10 cellular contexts compared by ENCODE assay signal in the genomic region with DNA sequence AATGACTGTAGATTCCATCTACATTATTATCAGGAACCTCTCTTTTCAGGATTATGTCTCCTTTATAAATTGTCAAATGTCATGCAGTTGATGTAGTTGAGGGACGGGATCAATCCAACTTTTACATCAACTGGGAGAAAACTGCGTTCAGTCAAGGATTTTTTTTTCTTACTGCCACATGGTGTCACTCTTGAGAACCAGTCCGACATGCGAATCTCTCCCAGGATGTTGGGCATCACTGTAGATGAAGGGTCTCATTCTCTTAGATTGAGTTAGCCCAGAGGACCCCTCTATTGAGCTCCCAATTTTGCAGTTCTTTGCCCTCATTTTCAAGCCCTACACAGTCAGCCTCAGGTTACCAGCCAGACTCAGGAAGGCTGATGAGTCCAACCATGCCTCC.
DNase-seq lines count a peak whose midpoint lies in the region; ATAC-seq and TF ChIP-seq lines count a peak whose summit lies in the region.
"Had no signal": no experiment of that assay in that cellular context is flagged by ENCODE, and none has a peak within 500 bp of the region (broad histone marks: within the 10 kb centered on the region; RNA-seq: fewer than 3 reads in every experiment).

No MANE protein-coding gene starts in this region.

- in situ Hi-C loops in SK-MEL-5 (cut with HindIII; ENCODE audit: low pct_unique_long_range_greater_than_20kb, low sequenced_read_pairs), result no loop called here

- DNase-seq in AG08395 (ENCODE audit: low spot score), result peak; percentile 30
- peak; percentile 74 for DNase-seq in SK-MEL-5 (ENCODE audit: low read depth, low spot score)
- DNase-seq in iPS DF 19.7 (ENCODE audit: low read depth, low spot score), result peak; percentile 12
- DNase-seq in activated naive CD4-positive, alpha-beta T cell treated with Interleukin-2 at 50 U/mL for 16 hours, result no peak
- no peak for DNase-seq in stimulated activated CD4-positive, alpha-beta T cell treated with anti-CD3 and anti-CD28 coated beads, Interleukin-4, amount 100 ng/mL, for 4 hours
- DNase-seq: activated B cell treated with CpG ODN at 0.5 μM for 24 hours; effector CD8-positive, alpha-beta T cell had no signal

- TF ChIP-seq POLR2A in GM18505 (IDR thresholded peaks at IDR 0.05; ENCODE audit: borderline replicate concordance, extremely low read depth, insufficient read depth, insufficient read length), result no peak

- ATAC-seq in GM21526 (IDR thresholded peaks at IDR 0.05; ENCODE audit: low FRiP score, unreplicated experiment) (peak; percentile 53), GM18505 (IDR thresholded peaks at IDR 0.05; ENCODE audit: unreplicated experiment) (no peak)
- ATAC-seq in activated CD4-positive, CD25-positive, alpha-beta regulatory T cell treated with anti-CD3 and anti-CD28 coated beads, Interleukin-2, amount 50 U/mL, for 24 hours, result no peak

Comparison
In these comparisons a context has a peak if more than half of its experiments do, and no peak if none do; other contexts are left out.
1. DNase-seq: peak in AG08395 (single experiment), SK-MEL-5 (single experiment) and iPS DF 19.7 (single experiment); none in activated naive CD4-positive, alpha-beta T cell treated with Interleukin-2 at 50 U/mL for 16 hours (single experiment) and stimulated activated CD4-positive, alpha-beta T cell treated with anti-CD3 and anti-CD28 coated beads, Interleukin-4, amount 100 ng/mL, for 4 hours (0 of 2).